ENCODE assay signal across 19 cellular contexts in genomic region chr15:65885668-65886218, GRCh38. TPM values are rescaled to one million over a fixed set of nuclear protein-coding genes. Genes with fewer than 3 reads are reported as not detected.
DNase-seq lines count a peak whose midpoint lies in the region; TF ChIP-seq lines count a peak whose summit lies in the region.
"Had no signal": no experiment of that assay in that cellular context is flagged by ENCODE, and none has a peak within 500 bp of the region (broad histone marks: within the 10 kb centered on the region; RNA-seq: fewer than 3 reads in every experiment).

No MANE protein-coding gene starts in this region.

- H3K4me3 Mint-ChIP-seq in CD8-positive, alpha-beta memory T cell: peak overlapping the region in 1 of 7 donors; percentile 40
- H3K4me3 Mint-ChIP-seq in progenitor cell of endocrine pancreas (ENCODE audit: low read depth): no peak overlapping the region

- WGBS in transverse colon (ENCODE audit: low coverage in 1 of 2), 2 donors: 83 to 85% methylated on average over 4 of the region's 4 CpGs

- no peak for DNase-seq in CD8-positive, alpha-beta memory T cell
- DNase-seq in HT-29 (ENCODE audit: low spot score) (peak; percentile 78), epithelial cell of prostate (ENCODE audit: low read depth, low spot score) (no peak), progenitor cell of endocrine pancreas (ENCODE audit: low spot score, unreplicated experiment) (no peak), HCEC 1CT (no peak), transverse colon (no peak), NCI-H748 (lab: John Stamatoyannopoulos, UW; ENCODE audit: unreplicated experiment) (no peak)
- DNase-seq: activated gamma-delta T cell; AML-193; caudate nucleus; erythroblast; gastrocnemius medialis; kidney; lower lobe of right lung; NCI-H1105; NCI-H526; sigmoid colon; stimulated activated naive CD4-positive, alpha-beta T cell had no signal

- peaks cover 50 to 80% (median 78%) of the 10 kb centered on the region in 3 donors for H3K4me1 Mint-ChIP-seq in CD8-positive, alpha-beta memory T cell
- peaks cover 6% of the 10 kb centered on the region for H3K4me1 Mint-ChIP-seq in progenitor cell of endocrine pancreas (ENCODE audit: low read depth)

- H3K4me3 ChIP-seq in CD8-positive, alpha-beta memory T cell (ENCODE audit: low read length): no peak overlapping the region
- no peak overlapping the region for H3K4me3 ChIP-seq in transverse colon
- H3K4me3 ChIP-seq: gastrocnemius medialis, lower lobe of right lung, sigmoid colon had no signal

- in situ Hi-C loops in transverse colon (cut with MboI; ENCODE audit: low pct_ligation_motif_present in 1 of 4, low pct_unique_long_range_greater_than_20kb in 1 of 4, low sequenced_read_pairs in 3 of 4): no loop called here

- peaks cover 51% of the 10 kb centered on the region for H3K4me1 ChIP-seq in CD8-positive, alpha-beta memory T cell (ENCODE audit: insufficient read depth, low read length)
- H3K4me1 ChIP-seq in transverse colon: peaks cover 0 to 12% (median 1%) of the 10 kb centered on the region in 4 donors
- H3K4me1 ChIP-seq: parathyroid adenoma, sigmoid colon had no signal

- TF ChIP-seq CTCF in progenitor cell of endocrine pancreas (IDR thresholded peaks at IDR 0.05; ENCODE audit: unreplicated experiment) (no peak), transverse colon (IDR thresholded peaks at IDR 0.05) (no peak)

- no peak overlapping the region for H3K27ac ChIP-seq in CD8-positive, alpha-beta memory T cell (ENCODE audit: low read depth, low read length)
- H3K27ac ChIP-seq in epithelial cell of prostate (peak overlapping the region; percentile 19), transverse colon (no peak overlapping the region)
- H3K27ac ChIP-seq: gastrocnemius medialis, lower lobe of right lung, parathyroid adenoma, sigmoid colon had no signal

- peaks cover 5 to 80% (median 19%) of the 10 kb centered on the region in 3 donors for H3K36me3 Mint-ChIP-seq in CD8-positive, alpha-beta memory T cell
- H3K36me3 Mint-ChIP-seq in progenitor cell of endocrine pancreas (ENCODE audit: insufficient read depth): peaks cover 29% of the 10 kb centered on the region

- H3K9me3 ChIP-seq in CD8-positive, alpha-beta memory T cell (ENCODE audit: low read length): no peaks in the 10 kb centered on the region
- H3K9me3 ChIP-seq in transverse colon: no peaks in the 10 kb centered on the region
- H3K9me3 ChIP-seq: gastrocnemius medialis, lower lobe of right lung, sigmoid colon had no signal

- TF ChIP-seq EP300 in transverse colon (IDR thresholded peaks at IDR 0.05; ENCODE audit: low read depth): no peak

- POLR2A ChIA-PET in CD8-positive, alpha-beta memory T cell (lab: Charles Lee): no interaction called here

- intact Hi-C loops in transverse colon (cut with DNase I; ENCODE audit: low total_unique reads): no loop called here

- CTCF ChIA-PET in CD8-positive, alpha-beta memory T cell (lab: Charles Lee): no interaction called here

- H3K36me3 ChIP-seq in CD8-positive, alpha-beta memory T cell (ENCODE audit: insufficient read depth, low read length): no peaks in the 10 kb centered on the region
- peaks cover 0 to 47% (median 18%) of the 10 kb centered on the region in 4 donors for H3K36me3 ChIP-seq in transverse colon

- H3K27ac Mint-ChIP-seq in CD8-positive, alpha-beta memory T cell: peak overlapping the region; percentile 13 to 89 (median 48)
- peak overlapping the region; percentile 82 for H3K27ac Mint-ChIP-seq in progenitor cell of endocrine pancreas

- TF ChIP-seq POLR2A in transverse colon (IDR thresholded peaks at IDR 0.05): no peak

- no peaks in the 10 kb centered on the region for H3K9me3 Mint-ChIP-seq in CD8-positive, alpha-beta memory T cell
- no peaks in the 10 kb centered on the region for H3K9me3 Mint-ChIP-seq in progenitor cell of endocrine pancreas (ENCODE audit: low read depth)

- H3K27me3 Mint-ChIP-seq in CD8-positive, alpha-beta memory T cell: no peaks in the 10 kb centered on the region
- H3K27me3 Mint-ChIP-seq in progenitor cell of endocrine pancreas: no peaks in the 10 kb centered on the region

- no peaks in the 10 kb centered on the region for H3K27me3 ChIP-seq in CD8-positive, alpha-beta memory T cell (ENCODE audit: insufficient read depth, low read length, poor library complexity, severe bottlenecking)
- H3K27me3 ChIP-seq in transverse colon: no peaks in the 10 kb centered on the region
- H3K27me3 ChIP-seq: gastrocnemius medialis, sigmoid colon had no signal

RNA-seq across cellular contexts. Expression of gene RAB11A, which starts 16.5 kb away (rescaled TPM):
- total RNA-seq in CD8-positive, alpha-beta memory T cell: 100 to 1,000 TPM; 158 to 159 TPM
- 194 TPM for polyA plus RNA-seq in CD8-positive, alpha-beta memory T cell
- total RNA-seq in HT-29 (2014; rRNA removed; shearing (Covaris generic)): 233 and 329 TPM in 2 replicates
- total RNA-seq in progenitor cell of endocrine pancreas (220 and 234 TPM in 2 replicates), transverse colon (100 to 1,000 TPM in 2 of 4 donors, 10 to 100 TPM in 2; 25.5 to 322 (median 134) TPM)
